In genomic region chr16:67521095-67521804, GRCh38 we compare ENCODE assay signal across 1 cellular context.
TF ChIP-seq lines count a peak whose summit lies in the region.

No MANE protein-coding gene starts in this region.

TF ChIP-seq in HEK293, 187 proteins besides CTCF, POLR2A, EP300 and RAD21 (continued from another document and continues in another):
- TF ChIP-seq ZNF518A (tag by site-specific recombination; conservative IDR thresholded peaks at IDR 0.05; ENCODE audit: low read depth): no peak; the same call in 1 of the 2 replicates
- TF ChIP-seq ZNF354C (tag by site-specific recombination; IDR thresholded peaks at IDR 0.05; ENCODE audit: borderline replicate concordance, low read depth): no peak
- TF ChIP-seq MZF1 (tag by site-specific recombination; IDR thresholded peaks at IDR 0.05; ENCODE audit: borderline replicate concordance): peak; percentile 95
- TF ChIP-seq PRDM6 (tag by site-specific recombination; IDR thresholded peaks at IDR 0.05): no peak
- TF ChIP-seq, protein P1, sequence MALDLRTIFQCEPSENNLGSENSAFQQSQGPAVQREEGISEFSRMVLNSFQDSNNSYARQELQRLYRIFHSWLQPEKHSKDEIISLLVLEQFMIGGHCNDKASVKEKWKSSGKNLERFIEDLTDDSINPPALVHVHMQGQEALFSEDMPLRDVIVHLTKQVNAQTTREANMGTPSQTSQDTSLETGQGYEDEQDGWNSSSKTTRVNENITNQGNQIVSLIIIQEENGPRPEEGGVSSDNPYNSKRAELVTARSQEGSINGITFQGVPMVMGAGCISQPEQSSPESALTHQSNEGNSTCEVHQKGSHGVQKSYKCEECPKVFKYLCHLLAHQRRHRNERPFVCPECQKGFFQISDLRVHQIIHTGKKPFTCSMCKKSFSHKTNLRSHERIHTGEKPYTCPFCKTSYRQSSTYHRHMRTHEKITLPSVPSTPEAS (tag by site-specific recombination; IDR thresholded peaks at IDR 0.05): no peak
- TF ChIP-seq SETDB1 (IDR thresholded peaks at IDR 0.05; ENCODE audit: insufficient read length, low read length): peak; percentile 71
- TF ChIP-seq ZNF19 (tag by site-specific recombination; IDR thresholded peaks at IDR 0.05; ENCODE audit: low read depth): no peak
- TF ChIP-seq KLF17 (tag by site-specific recombination; IDR thresholded peaks at IDR 0.05): peak; percentile 79
- TF ChIP-seq PRDM1 (tag by site-specific recombination; IDR thresholded peaks at IDR 0.05): no peak
- peak; percentile 69; the same call in 1 of the 2 replicates for TF ChIP-seq ZNF692 (tag by site-specific recombination; IDR thresholded peaks at IDR 0.05)
- no peak for TF ChIP-seq ZFHX2 (tag by site-specific recombination; conservative IDR thresholded peaks at IDR 0.05)
- no peak for TF ChIP-seq ZNF747 (tag by site-specific recombination; IDR thresholded peaks at IDR 0.05)
- TF ChIP-seq, protein P2, sequence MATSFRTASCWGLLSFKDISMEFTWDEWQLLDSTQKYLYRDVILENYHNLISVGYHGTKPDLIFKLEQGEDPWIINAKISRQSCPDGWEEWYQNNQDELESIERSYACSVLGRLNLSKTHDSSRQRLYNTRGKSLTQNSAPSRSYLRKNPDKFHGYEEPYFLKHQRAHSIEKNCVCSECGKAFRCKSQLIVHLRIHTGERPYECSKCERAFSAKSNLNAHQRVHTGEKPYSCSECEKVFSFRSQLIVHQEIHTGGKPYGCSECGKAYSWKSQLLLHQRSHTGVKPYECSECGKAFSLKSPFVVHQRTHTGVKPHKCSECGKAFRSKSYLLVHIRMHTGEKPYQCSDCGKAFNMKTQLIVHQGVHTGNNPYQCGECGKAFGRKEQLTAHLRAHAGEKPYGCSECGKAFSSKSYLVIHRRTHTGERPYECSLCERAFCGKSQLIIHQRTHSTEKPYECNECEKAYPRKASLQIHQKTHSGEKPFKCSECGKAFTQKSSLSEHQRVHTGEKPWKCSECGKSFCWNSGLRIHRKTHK (tag by site-specific recombination; IDR thresholded peaks at IDR 0.05): no peak
- TF ChIP-seq TRIM28 (IDR thresholded peaks at IDR 0.05; ENCODE audit: borderline replicate concordance, low read length): peak; percentile 70; the same call in 1 of the 2 replicates
- no peak for TF ChIP-seq HOXA7 (CRISPR knock-in tag; IDR thresholded peaks at IDR 0.05; ENCODE audit: borderline replicate concordance)
- no peak for TF ChIP-seq RBAK (tag by site-specific recombination; IDR thresholded peaks at IDR 0.05)
- no peak for TF ChIP-seq EGR2 (tag by site-specific recombination; IDR thresholded peaks at IDR 0.05; ENCODE audit: low read depth)
- TF ChIP-seq FEZF1 (tag by site-specific recombination; IDR thresholded peaks at IDR 0.05): no peak
- TF ChIP-seq, protein P3, sequence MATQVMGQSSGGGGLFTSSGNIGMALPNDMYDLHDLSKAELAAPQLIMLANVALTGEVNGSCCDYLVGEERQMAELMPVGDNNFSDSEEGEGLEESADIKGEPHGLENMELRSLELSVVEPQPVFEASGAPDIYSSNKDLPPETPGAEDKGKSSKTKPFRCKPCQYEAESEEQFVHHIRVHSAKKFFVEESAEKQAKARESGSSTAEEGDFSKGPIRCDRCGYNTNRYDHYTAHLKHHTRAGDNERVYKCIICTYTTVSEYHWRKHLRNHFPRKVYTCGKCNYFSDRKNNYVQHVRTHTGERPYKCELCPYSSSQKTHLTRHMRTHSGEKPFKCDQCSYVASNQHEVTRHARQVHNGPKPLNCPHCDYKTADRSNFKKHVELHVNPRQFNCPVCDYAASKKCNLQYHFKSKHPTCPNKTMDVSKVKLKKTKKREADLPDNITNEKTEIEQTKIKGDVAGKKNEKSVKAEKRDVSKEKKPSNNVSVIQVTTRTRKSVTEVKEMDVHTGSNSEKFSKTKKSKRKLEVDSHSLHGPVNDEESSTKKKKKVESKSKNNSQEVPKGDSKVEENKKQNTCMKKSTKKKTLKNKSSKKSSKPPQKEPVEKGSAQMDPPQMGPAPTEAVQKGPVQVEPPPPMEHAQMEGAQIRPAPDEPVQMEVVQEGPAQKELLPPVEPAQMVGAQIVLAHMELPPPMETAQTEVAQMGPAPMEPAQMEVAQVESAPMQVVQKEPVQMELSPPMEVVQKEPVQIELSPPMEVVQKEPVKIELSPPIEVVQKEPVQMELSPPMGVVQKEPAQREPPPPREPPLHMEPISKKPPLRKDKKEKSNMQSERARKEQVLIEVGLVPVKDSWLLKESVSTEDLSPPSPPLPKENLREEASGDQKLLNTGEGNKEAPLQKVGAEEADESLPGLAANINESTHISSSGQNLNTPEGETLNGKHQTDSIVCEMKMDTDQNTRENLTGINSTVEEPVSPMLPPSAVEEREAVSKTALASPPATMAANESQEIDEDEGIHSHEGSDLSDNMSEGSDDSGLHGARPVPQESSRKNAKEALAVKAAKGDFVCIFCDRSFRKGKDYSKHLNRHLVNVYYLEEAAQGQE (tag by site-specific recombination; IDR thresholded peaks at IDR 0.05): 0 out of 2 replicates have a peak, but pooled peaks have one; percentile 20
- no peak for TF ChIP-seq ZNF837 (tag by site-specific recombination; IDR thresholded peaks at IDR 0.05)
- TF ChIP-seq YY2 (tag by site-specific recombination; IDR thresholded peaks at IDR 0.05): no peak
- TF ChIP-seq, protein P4, sequence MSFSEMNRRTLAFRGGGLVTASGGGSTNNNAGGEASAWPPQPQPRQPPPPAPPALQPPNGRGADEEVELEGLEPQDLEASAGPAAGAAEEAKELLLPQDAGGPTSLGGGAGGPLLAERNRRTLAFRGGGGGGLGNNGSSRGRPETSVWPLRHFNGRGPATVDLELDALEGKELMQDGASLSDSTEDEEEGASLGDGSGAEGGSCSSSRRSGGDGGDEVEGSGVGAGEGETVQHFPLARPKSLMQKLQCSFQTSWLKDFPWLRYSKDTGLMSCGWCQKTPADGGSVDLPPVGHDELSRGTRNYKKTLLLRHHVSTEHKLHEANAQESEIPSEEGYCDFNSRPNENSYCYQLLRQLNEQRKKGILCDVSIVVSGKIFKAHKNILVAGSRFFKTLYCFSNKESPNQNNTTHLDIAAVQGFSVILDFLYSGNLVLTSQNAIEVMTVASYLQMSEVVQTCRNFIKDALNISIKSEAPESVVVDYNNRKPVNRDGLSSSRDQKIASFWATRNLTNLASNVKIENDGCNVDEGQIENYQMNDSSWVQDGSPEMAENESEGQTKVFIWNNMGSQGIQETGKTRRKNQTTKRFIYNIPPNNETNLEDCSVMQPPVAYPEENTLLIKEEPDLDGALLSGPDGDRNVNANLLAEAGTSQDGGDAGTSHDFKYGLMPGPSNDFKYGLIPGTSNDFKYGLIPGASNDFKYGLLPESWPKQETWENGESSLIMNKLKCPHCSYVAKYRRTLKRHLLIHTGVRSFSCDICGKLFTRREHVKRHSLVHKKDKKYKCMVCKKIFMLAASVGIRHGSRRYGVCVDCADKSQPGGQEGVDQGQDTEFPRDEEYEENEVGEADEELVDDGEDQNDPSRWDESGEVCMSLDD (tag by site-specific recombination; IDR thresholded peaks at IDR 0.05): no peak
- TF ChIP-seq SP2 (tag by site-specific recombination; IDR thresholded peaks at IDR 0.05): peak; percentile 78
- peak; percentile 93 for TF ChIP-seq KLF8 (tag by site-specific recombination; IDR thresholded peaks at IDR 0.05)
- TF ChIP-seq, protein P5, sequence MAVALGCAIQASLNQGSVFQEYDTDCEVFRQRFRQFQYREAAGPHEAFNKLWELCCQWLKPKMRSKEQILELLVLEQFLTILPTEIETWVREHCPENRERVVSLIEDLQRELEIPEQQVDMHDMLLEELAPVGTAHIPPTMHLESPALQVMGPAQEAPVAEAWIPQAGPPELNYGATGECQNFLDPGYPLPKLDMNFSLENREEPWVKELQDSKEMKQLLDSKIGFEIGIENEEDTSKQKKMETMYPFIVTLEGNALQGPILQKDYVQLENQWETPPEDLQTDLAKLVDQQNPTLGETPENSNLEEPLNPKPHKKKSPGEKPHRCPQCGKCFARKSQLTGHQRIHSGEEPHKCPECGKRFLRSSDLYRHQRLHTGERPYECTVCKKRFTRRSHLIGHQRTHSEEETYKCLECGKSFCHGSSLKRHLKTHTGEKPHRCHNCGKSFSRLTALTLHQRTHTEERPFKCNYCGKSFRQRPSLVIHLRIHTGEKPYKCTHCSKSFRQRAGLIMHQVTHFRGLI (tag by site-specific recombination; IDR thresholded peaks at IDR 0.05): peak; percentile 81
- no peak for TF ChIP-seq ZNF24 (tag by site-specific recombination; IDR thresholded peaks at IDR 0.05)
- no peak for TF ChIP-seq ZNF777 (tag by site-specific recombination; IDR thresholded peaks at IDR 0.05; ENCODE audit: borderline replicate concordance)
- TF ChIP-seq GLI4 (tag by site-specific recombination; IDR thresholded peaks at IDR 0.05): no peak
- no peak for TF ChIP-seq ZSCAN18 (tag by site-specific recombination; IDR thresholded peaks at IDR 0.05)
- TF ChIP-seq GLIS2 (tag by site-specific recombination; IDR thresholded peaks at IDR 0.05): peak; percentile 63
- peak; percentile 85 for TF ChIP-seq ZBTB20 (tag by site-specific recombination; IDR thresholded peaks at IDR 0.05)
- peak; percentile 53; the same call in 1 of the 2 replicates for TF ChIP-seq SCRT2 (tag by site-specific recombination; IDR thresholded peaks at IDR 0.05)
- no peak for TF ChIP-seq ZNF16 (tag by site-specific recombination; IDR thresholded peaks at IDR 0.05; ENCODE audit: low read depth)
- TF ChIP-seq ZNF843 (tag by site-specific recombination; IDR thresholded peaks at IDR 0.05): 0 out of 2 replicates have a peak, but pooled peaks have one; percentile 26
- TF ChIP-seq ZFP37 (tag by site-specific recombination; IDR thresholded peaks at IDR 0.05): no peak
- peak; percentile 84 for TF ChIP-seq ZBTB17 (tag by site-specific recombination; IDR thresholded peaks at IDR 0.05)
- no peak for TF ChIP-seq ZFP69B (tag by site-specific recombination; IDR thresholded peaks at IDR 0.05)
- TF ChIP-seq HOXC10 (CRISPR knock-in tag; IDR thresholded peaks at IDR 0.05): no peak
